In the genomic region with DNA sequence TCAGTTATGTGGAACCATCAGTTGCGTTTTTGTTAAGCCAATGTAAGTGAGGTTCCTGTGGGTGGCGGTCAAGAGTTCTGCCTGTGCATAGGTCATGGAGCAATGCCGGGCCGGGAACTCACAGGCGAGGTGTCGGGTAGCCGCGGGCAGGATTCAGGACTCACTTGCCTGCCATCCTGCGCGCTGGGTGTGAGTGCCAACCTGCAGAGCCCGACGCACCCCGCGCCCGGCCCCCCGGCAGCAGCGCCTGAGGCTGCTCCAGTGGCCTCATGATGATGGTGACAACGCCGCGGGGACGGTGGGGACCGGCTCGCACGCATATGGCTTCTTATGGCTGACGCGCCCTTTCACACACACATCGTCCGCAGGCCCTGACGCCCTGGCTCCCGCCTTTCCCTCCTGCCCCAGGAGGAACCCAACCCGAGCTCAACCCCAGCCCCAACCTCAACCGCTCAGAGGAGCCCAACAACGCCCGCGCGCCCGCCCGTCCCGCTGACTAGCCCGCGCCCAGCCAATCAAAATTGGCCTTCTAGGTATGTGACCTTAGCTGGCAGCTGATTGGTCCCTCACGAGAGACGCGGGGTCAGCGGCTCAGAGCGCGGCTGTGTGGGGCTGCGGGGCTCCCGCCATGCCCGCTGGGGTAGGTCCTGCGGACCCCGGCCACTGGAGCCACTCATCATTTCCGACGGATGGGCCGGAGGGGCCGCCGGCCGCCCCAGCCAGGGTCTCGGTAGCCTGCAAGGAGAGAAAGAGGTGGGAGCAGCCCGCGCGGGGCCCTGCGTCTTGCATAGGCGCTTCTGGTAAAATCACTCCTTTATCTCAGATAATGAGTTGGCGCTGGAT, we compare ENCODE assay signal across 8 cellular contexts. TPM values are rescaled to one million over a fixed set of nuclear protein-coding genes. Genes with fewer than 3 reads are reported as not detected.
DNase-seq lines count a peak whose midpoint lies in the region; ATAC-seq, FAIRE-seq and TF ChIP-seq lines count a peak whose summit lies in the region.

A gene with protein sequence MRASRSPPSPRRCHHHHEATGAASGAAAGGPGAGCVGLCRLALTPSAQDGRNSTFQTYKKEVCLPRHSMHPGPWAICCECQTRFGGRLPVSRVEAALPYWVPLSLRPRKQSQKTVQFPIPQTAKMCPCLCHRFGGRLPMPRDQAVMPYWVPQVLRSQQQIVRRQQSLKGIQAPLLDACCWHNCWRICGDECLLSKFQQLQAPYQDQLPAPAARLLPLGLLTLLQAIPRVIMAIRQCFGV (minus strand): TSS at position 470 of the 843 bp plus-strand sequence. CDS start 150 bp downstream, at position 320.

- H3K4me1 ChIP-seq in cardiac muscle cell (ENCODE audit: low read depth): peaks cover 7% of the 10 kb centered on the region
- H3K4me1 ChIP-seq in parathyroid adenoma: peaks cover 10% of the 10 kb centered on the region
- peaks cover 0 to 9% (median 7%) of the 10 kb centered on the region in 4 donors for H3K4me1 ChIP-seq in tibial nerve

- peaks cover 16% of the 10 kb centered on the region for H3K36me3 Mint-ChIP-seq in activated naive CD8-positive, alpha-beta T cell treated with anti-CD3 and anti-CD28 coated beads, Interleukin-2, amount 50 U/mL, for 24 hours (ENCODE audit: low read depth)

- H3K79me2 ChIP-seq in SU-DHL-6 (ENCODE audit: insufficient read depth, low read length) (peaks cover 14% of the 10 kb centered on the region), parathyroid adenoma (no peaks in the 10 kb centered on the region)

- no peaks in the 10 kb centered on the region for H3K27me3 Mint-ChIP-seq in activated naive CD8-positive, alpha-beta T cell treated with anti-CD3 and anti-CD28 coated beads, Interleukin-2, amount 50 U/mL, for 24 hours

- H3F3A ChIP-seq in SU-DHL-6 (ENCODE audit: insufficient read depth): no peaks in the 10 kb centered on the region

- H3K9me3 Mint-ChIP-seq in activated naive CD8-positive, alpha-beta T cell treated with anti-CD3 and anti-CD28 coated beads, Interleukin-2, amount 50 U/mL, for 24 hours: no peaks in the 10 kb centered on the region

- H3K36me3 ChIP-seq in SU-DHL-6 (ENCODE audit: low read length) (no peaks in the 10 kb centered on the region), cardiac muscle cell (no peaks in the 10 kb centered on the region), parathyroid adenoma (ENCODE audit: control insufficient read depth, insufficient read depth, low read length) (no peaks in the 10 kb centered on the region), tibial nerve (peaks cover 0 to 7% (median 0%) of the 10 kb centered on the region in 3 donors)

- H2AFZ ChIP-seq in SU-DHL-6 (ENCODE audit: low read depth, low read length, severe bottlenecking): peak within 1 kb of the TSS; percentile 86
- H2AFZ ChIP-seq in parathyroid adenoma: peak within 1 kb of the TSS; percentile 98

- TF ChIP-seq EP300 in tibial nerve (IDR thresholded peaks at IDR 0.05): peak; percentile 68 to 98

- H3K4me3 ChIP-seq in SU-DHL-6 (ENCODE audit: insufficient read depth, low read length, poor library complexity, severe bottlenecking) (peak within 1 kb of the TSS; percentile 98), cardiac muscle cell (peak within 1 kb of the TSS; percentile 79), parathyroid adenoma (ENCODE audit: low read depth, low read length) (peak within 1 kb of the TSS; percentile 96), tibial nerve (peak within 1 kb of the TSS; percentile 93 to 98 (median 97))

- H3K27ac Mint-ChIP-seq in activated naive CD8-positive, alpha-beta T cell treated with anti-CD3 and anti-CD28 coated beads, Interleukin-2, amount 50 U/mL, for 24 hours: peak within 1 kb of the TSS; percentile 99

- peaks cover 16% of the 10 kb centered on the region for H3K4me1 Mint-ChIP-seq in activated naive CD8-positive, alpha-beta T cell treated with anti-CD3 and anti-CD28 coated beads, Interleukin-2, amount 50 U/mL, for 24 hours

- DNase-seq in GM12891 (ENCODE audit: insufficient read length, low spot score) (peak; percentile 99), NCI-H1417 (lab: John Stamatoyannopoulos, UW) (peak; percentile 92 to 96 (median 95)), cardiac muscle cell (ENCODE audit: low read depth in 1 of 2, low spot score in 1 of 2) (peak; percentile 96), tibial nerve (ENCODE audit: low spot score in 2 of 2) (peak; percentile 98 to 99)
- DNase-seq in activated naive CD8-positive, alpha-beta T cell treated with anti-CD3 and anti-CD28 coated beads, Interleukin-2, amount 50 U/mL, for 24 hours: peak; percentile 96

- WGBS in tibial nerve, 2 donors: 0% methylated on average over 26 to 58 of the region's 65 CpGs

- H4K20me1 ChIP-seq in SU-DHL-6 (ENCODE audit: low read depth, low read length): no peaks in the 10 kb centered on the region

- H3K9me3 ChIP-seq in SU-DHL-6 (ENCODE audit: insufficient read depth, low read length): no peaks in the 10 kb centered on the region
- H3K9me3 ChIP-seq in cardiac muscle cell (ENCODE audit: low read depth): no peaks in the 10 kb centered on the region
- H3K9me3 ChIP-seq in parathyroid adenoma (ENCODE audit: control insufficient read depth, low read length): no peaks in the 10 kb centered on the region
- H3K9me3 ChIP-seq in tibial nerve: no peaks in the 10 kb centered on the region

- H3K9ac ChIP-seq in SU-DHL-6 (ENCODE audit: low read length) (peak within 1 kb of the TSS; percentile 92), parathyroid adenoma (peak within 1 kb of the TSS; percentile 77)

- peak within 1 kb of the TSS; percentile 89 for H3K4me3 Mint-ChIP-seq in activated naive CD8-positive, alpha-beta T cell treated with anti-CD3 and anti-CD28 coated beads, Interleukin-2, amount 50 U/mL, for 24 hours

- peak within 1 kb of the TSS; percentile 94 for H3K4me2 ChIP-seq in SU-DHL-6 (ENCODE audit: low read depth, low read length, poor library complexity, severe bottlenecking)
- peak within 1 kb of the TSS; percentile 86 for H3K4me2 ChIP-seq in parathyroid adenoma (ENCODE audit: low read length)

- H3K9me2 ChIP-seq in SU-DHL-6 (replicated peaks; ENCODE audit: insufficient read depth, low read length): no peaks in the 10 kb centered on the region

- H3K27me3 ChIP-seq in SU-DHL-6 (ENCODE audit: low read length) (no peaks in the 10 kb centered on the region), cardiac muscle cell (no peaks in the 10 kb centered on the region), parathyroid adenoma (ENCODE audit: control insufficient read depth, insufficient read depth, low read length) (no peaks in the 10 kb centered on the region), tibial nerve (no peaks in the 10 kb centered on the region)

- peak; percentile 92 for FAIRE-seq in GM12891 (lab: Jason Lieb, UNC)

- H3K27ac ChIP-seq in SU-DHL-6 (ENCODE audit: low read depth, low read length) (peak within 1 kb of the TSS; percentile 73), cardiac muscle cell (peak within 1 kb of the TSS; percentile 84), parathyroid adenoma (peak within 1 kb of the TSS; percentile 86), tibial nerve (peak within 1 kb of the TSS; percentile 84 to 99 (median 95))

- ATAC-seq in HG02798 (IDR thresholded peaks at IDR 0.05; ENCODE audit: poor library complexity, unreplicated experiment): peak; percentile 96
- peak; percentile 98 for ATAC-seq in activated naive CD8-positive, alpha-beta T cell treated with anti-CD3 and anti-CD28 coated beads, Interleukin-2, amount 50 U/mL, for 24 hours

- TF ChIP-seq CTCF in SU-DHL-6 (IDR thresholded peaks at IDR 0.05; ENCODE audit: insufficient read depth, low read length, poor library complexity, severe bottlenecking): peak; percentile 37
- peak; percentile 63 for TF ChIP-seq CTCF in cardiac muscle cell (IDR thresholded peaks at IDR 0.05; ENCODE audit: low read depth, low read length)
- peak; percentile 65 for TF ChIP-seq CTCF in parathyroid adenoma (IDR thresholded peaks at IDR 0.05)
- peak; percentile 35 to 73 (median 64) for TF ChIP-seq CTCF in tibial nerve (IDR thresholded peaks at IDR 0.05)

- TF ChIP-seq POLR2A in GM12891 (IDR thresholded peaks at IDR 0.05; ENCODE audit: low read depth, low read length) (peak; percentile 77), tibial nerve (IDR thresholded peaks at IDR 0.05) (peak; percentile 87 to 95)

TF ChIP-seq in GM12891, 5 proteins besides CTCF, POLR2A, EP300 and RAD21:
- TF ChIP-seq PAX5 (IDR thresholded peaks at IDR 0.05; ENCODE audit: insufficient read depth, low read length, severe bottlenecking) (no peak), SPI1 (IDR thresholded peaks at IDR 0.05; ENCODE audit: low read depth, low read length) (no peak), POU2F2 (IDR thresholded peaks at IDR 0.05; ENCODE audit: low read depth, low read length) (peak; percentile 41; the same call in 1 of the 2 replicates), TAF1 (IDR thresholded peaks at IDR 0.05; ENCODE audit: low read depth, low read length) (peak; percentile 69; the same call in 1 of the 2 replicates), POLR2AphosphoS5 (IDR thresholded peaks at IDR 0.05; ENCODE audit: low read depth, low read length) (peak; percentile 54; the same call in 1 of the 2 replicates)
TF ChIP-seq in GM12891: peak in this region for 3.

RNA-seq across cellular contexts. Expression of the gene that starts here (rescaled TPM):
- polyA plus RNA-seq in GM12891 (2012; ENCODE audit: low read depth, missing spikeins): 8.9 TPM
- 6.1 and 8.6 TPM in 2 replicates for total RNA-seq in cardiac muscle cell
- 8.5 and 15.6 TPM in 2 replicates for polyA plus RNA-seq in cardiac muscle cell
- total RNA-seq in tibial nerve: 1 to 10 TPM in 3 of 4 donors, under 1 TPM in 1; 0.44 to 9.8 (median 2.6) TPM

Comparison
In these comparisons a context has a peak if more than half of its experiments do, and no peak if none do; other contexts are left out.
1. Peak in every context shown above with its lines: DNase-seq, ATAC-seq, H3K4me3 ChIP-seq and H3K27ac ChIP-seq.